In genomic region chr9:137296214-137297059, GRCh38 we compare ENCODE assay signal across 10 cellular contexts. TPM values are rescaled to one million over a fixed set of nuclear protein-coding genes. Genes with fewer than 3 reads are reported as not detected.
A peak's percentile ranks its signal among the peaks of the same experiment; 100 is the strongest.
DNase-seq lines count a peak whose midpoint lies in the region; ATAC-seq and TF ChIP-seq lines count a peak whose summit lies in the region.
"Had no signal": no experiment of that assay in that cellular context is flagged by ENCODE, and none has a peak within 500 bp of the region (broad histone marks: within the 10 kb centered on the region; RNA-seq: fewer than 3 reads in every experiment).

No MANE protein-coding gene starts in this region.

- H3K36me3 Mint-ChIP-seq in type B pancreatic cell = no peaks in the 10 kb centered on the region

- H3K27ac Mint-ChIP-seq in type B pancreatic cell = peak overlapping the region; percentile 23

- peaks cover 53% of the 10 kb centered on the region for H3K27me3 Mint-ChIP-seq in type B pancreatic cell

- H3K9me3 ChIP-seq in lung (ENCODE audit: control insufficient read depth in 2 of 2, insufficient read depth in 1 of 2, low read length in 1 of 2) = peaks cover 0 to 6% of the 10 kb centered on the region in 2 donors

- 29 to 37% methylated on average over 50 to 51 of the region's 51 CpGs for WGBS in lung, 2 donors

- peak overlapping the region; percentile 55 for H3K4me3 ChIP-seq in lung

- H3K4me3 Mint-ChIP-seq in type B pancreatic cell = peak overlapping the region; percentile 82

- peak overlapping the region; percentile 73 to 88 for H3K27ac ChIP-seq in lung (ENCODE audit: low read depth in 1 of 2, low read length in 1 of 2)

- ATAC-seq in lung (ENCODE audit: insufficient read depth, low FRiP score) = no peak

- TF ChIP-seq CTCF in lung (IDR thresholded peaks at IDR 0.05; ENCODE audit: control extremely low read depth, extremely low read depth) (no peak), type B pancreatic cell (conservative IDR thresholded peaks at IDR 0.05) (no peak)

- H3K4me1 ChIP-seq in lung (ENCODE audit: control insufficient read depth in 2 of 2, insufficient read depth in 2 of 2, low read length in 2 of 2) = peaks cover 0 to 14% of the 10 kb centered on the region in 2 donors

- DNase-seq in activated CD8-positive, alpha-beta memory T cell treated with anti-CD3 and anti-CD28 coated beads for 24 hours = peak; percentile 57
- no peak for DNase-seq in activated CD8-positive, alpha-beta memory T cell treated with anti-CD3 and anti-CD28 coated beads, Interleukin-2, amount 50 U/mL, for 4 hours
- DNase-seq in dermis microvascular lymphatic vessel endothelial cell (ENCODE audit: low read depth in 2 of 2) (peak; percentile 91 to 95), lung (ENCODE audit: low spot score) (no peak), type B pancreatic cell (ENCODE audit: extremely low spot score, unreplicated experiment) (no peak), GOT3 (lab: John Stamatoyannopoulos, UW) (no peak), GM03348 (ENCODE audit: low spot score) (no peak), NCI-H146 treated with DMSO at 0.1 percent for 48 hours (lab: John Stamatoyannopoulos, UW; ENCODE audit: unreplicated experiment) (no peak)

- no peaks in the 10 kb centered on the region for H3K9me3 Mint-ChIP-seq in type B pancreatic cell

- peaks cover 5% of the 10 kb centered on the region for H3K4me1 Mint-ChIP-seq in type B pancreatic cell (ENCODE audit: unreplicated experiment)

- H3K27me3 ChIP-seq in lung (ENCODE audit: control insufficient read depth, insufficient read depth) = no peaks in the 10 kb centered on the region

- H3K36me3 ChIP-seq in lung (ENCODE audit: control insufficient read depth in 2 of 2, insufficient read depth in 2 of 2, low read length in 2 of 2) = no peaks in the 10 kb centered on the region

RNA-seq across cellular contexts. Expression of gene NRARP, which starts 5.6 kb away (rescaled TPM):
- total RNA-seq in dermis microvascular lymphatic vessel endothelial cell (36.6 and 52.0 TPM in 2 replicates), lung (10 to 100 TPM in 1 of 2 donors, 1 to 10 TPM in 1; 5.2 to 10.8 TPM), type B pancreatic cell (ENCODE audit: low replicate concordance) (17.9 and 21.7 TPM in 2 replicates)
- 1 to 10 TPM; 2.1 to 6.4 TPM for polyA plus RNA-seq in lung

RNA-seq across cellular contexts. Expression of gene TOR4A, which starts 18.9 kb away (rescaled TPM):
- total RNA-seq in dermis microvascular lymphatic vessel endothelial cell (23.5 and 31.4 TPM in 2 replicates), lung (10 to 100 TPM; 12.1 to 42.5 TPM), type B pancreatic cell (ENCODE audit: low replicate concordance) (2.7 and 4.5 TPM in 2 replicates)
- polyA plus RNA-seq in lung = 10 to 100 TPM in 1 of 2 donors, 1 to 10 TPM in 1; 9.6 to 29.2 TPM

RNA-seq across cellular contexts. Expression of gene NELFB, which starts 41.3 kb away (rescaled TPM):
- total RNA-seq in dermis microvascular lymphatic vessel endothelial cell (55.4 and 56.7 TPM in 2 replicates), lung (10 to 100 TPM; 30.4 to 56.2 TPM), type B pancreatic cell (ENCODE audit: low replicate concordance) (52.4 and 61.9 TPM in 2 replicates)
- 10 to 100 TPM; 37.3 to 51.1 TPM for polyA plus RNA-seq in lung

RNA-seq across cellular contexts. Expression of gene STPG3, which starts 45.4 kb away (rescaled TPM):
- total RNA-seq in dermis microvascular lymphatic vessel endothelial cell (not detected in 2 replicates), lung (not detected), type B pancreatic cell (ENCODE audit: low replicate concordance) (0.31 TPM in 1 of 2 replicates, not detected in the other)
- polyA plus RNA-seq in lung = under 1 TPM in 1 of 2 donors, not detected in 1; 0.18 TPM
- total RNA-seq: cerebellum had no signal
- polyA plus RNA-seq: BJ had no signal

RNA-seq across cellular contexts. Expression of gene TUBB4B, which starts 55.4 kb away (rescaled TPM):
- total RNA-seq in dermis microvascular lymphatic vessel endothelial cell (127 and 144 TPM in 2 replicates), lung (100 to 1,000 TPM; 163 to 505 TPM), type B pancreatic cell (ENCODE audit: low replicate concordance) (326 and 349 TPM in 2 replicates)
- 100 to 1,000 TPM; 326 to 338 TPM for polyA plus RNA-seq in lung

Comparison
In these comparisons a context has a peak if more than half of its experiments do, and no peak if none do; other contexts are left out.
1. DNase-seq: peak in activated CD8-positive, alpha-beta memory T cell treated with anti-CD3 and anti-CD28 coated beads for 24 hours (single experiment) and dermis microvascular lymphatic vessel endothelial cell (2 of 2); none in activated CD8-positive, alpha-beta memory T cell treated with anti-CD3 and anti-CD28 coated beads, Interleukin-2, amount 50 U/mL, for 4 hours (single experiment), lung (single experiment), type B pancreatic cell (single experiment), GOT3 (single experiment), GM03348 (single experiment) and NCI-H146 treated with DMSO at 0.1 percent for 48 hours (single experiment).